Comparison of ENCODE assay signal across 18 cellular contexts in genomic region chr9:97565262-97565661, GRCh38.
A peak's percentile ranks its signal among the peaks of the same experiment; 100 is the strongest.
DNase-seq lines count a peak whose midpoint lies in the region; ATAC-seq, FAIRE-seq and TF ChIP-seq lines count a peak whose summit lies in the region.
"Had no signal": no experiment of that assay in that cellular context is flagged by ENCODE, and none has a peak within 500 bp of the region (broad histone marks: within the 10 kb centered on the region; RNA-seq: fewer than 3 reads in every experiment).

No MANE protein-coding gene starts in this region.

- H3K9me3 ChIP-seq in right atrium auricular region (no peaks in the 10 kb centered on the region), gastrocnemius medialis (no peaks in the 10 kb centered on the region), vagina (no peaks in the 10 kb centered on the region), aorta (ENCODE audit: control insufficient read depth, low read length) (no peaks in the 10 kb centered on the region)
- H3K9me3 ChIP-seq: A549 had no signal

- H3K27ac ChIP-seq in right atrium auricular region (peak overlapping the region; percentile 76 to 83), gastrocnemius medialis (peak overlapping the region; percentile 65 to 95 (median 88)), vagina (peak overlapping the region; percentile 88), aorta (ENCODE audit: low read depth in 1 of 2, low read length in 2 of 2) (no peak overlapping the region)

- H3K36me3 ChIP-seq in right atrium auricular region = peaks cover 53% of the 10 kb centered on the region
- peaks cover 0 to 37% of the 10 kb centered on the region in 2 donors for H3K36me3 ChIP-seq in gastrocnemius medialis
- H3K36me3 ChIP-seq in vagina = peaks cover 0 to 13% of the 10 kb centered on the region in 2 donors
- H3K36me3 ChIP-seq in aorta (ENCODE audit: control insufficient read depth in 1 of 2, insufficient read depth in 2 of 2, low read length in 1 of 2) = peaks cover 1 to 5% of the 10 kb centered on the region in 2 donors

- in situ Hi-C loops in gastrocnemius medialis (cut with MboI; ENCODE audit: low sequenced_read_pairs in 4 of 4) = no loop called here

- peaks cover 0 to 46% of the 10 kb centered on the region in 2 donors for H3K4me1 ChIP-seq in right atrium auricular region
- peaks cover 29 to 45% of the 10 kb centered on the region in 2 donors for H3K4me1 ChIP-seq in gastrocnemius medialis
- peaks cover 38% of the 10 kb centered on the region for H3K4me1 ChIP-seq in vagina
- H3K4me1 ChIP-seq in aorta (ENCODE audit: control insufficient read depth in 1 of 2, insufficient read depth in 2 of 2, low read length in 2 of 2) = peaks cover 0 to 2% of the 10 kb centered on the region in 2 donors

- TF ChIP-seq POLR2A in gastrocnemius medialis (IDR thresholded peaks at IDR 0.05) (no peak), vagina (IDR thresholded peaks at IDR 0.05) (no peak)

- no peak for TF ChIP-seq CTCF in right atrium auricular region (IDR thresholded peaks at IDR 0.05)
- TF ChIP-seq CTCF in gastrocnemius medialis (IDR thresholded peaks at IDR 0.05 in 4 of 5, conservative IDR thresholded peaks at IDR 0.05 in 1 of 5) = no peak
- TF ChIP-seq CTCF in vagina (IDR thresholded peaks at IDR 0.05) = no peak
- TF ChIP-seq CTCF in D721Med (IDR thresholded peaks at IDR 0.05; ENCODE audit: insufficient read depth, missing control alignments) = no peak

- 86 to 96% methylated on average over 5 of the region's 5 CpGs for WGBS in aorta, 2 donors

- H3K27me3 ChIP-seq in right atrium auricular region = no peaks in the 10 kb centered on the region
- no peaks in the 10 kb centered on the region for H3K27me3 ChIP-seq in gastrocnemius medialis
- H3K27me3 ChIP-seq in vagina = no peaks in the 10 kb centered on the region
- no peaks in the 10 kb centered on the region for H3K27me3 ChIP-seq in aorta (ENCODE audit: control insufficient read depth in 1 of 2, insufficient read depth in 2 of 2, low read length in 1 of 2)

- H3K4me3 ChIP-seq in right atrium auricular region (no peak overlapping the region), gastrocnemius medialis (no peak overlapping the region), vagina (no peak overlapping the region), aorta (ENCODE audit: low read length in 2 of 2) (no peak overlapping the region)
- H3K4me3 ChIP-seq: A549, K562 had no signal

- ATAC-seq in left cardiac atrium (no peak), left lobe of liver (no peak), gastrocnemius medialis (no peak), aorta (ENCODE audit: low FRiP score) (no peak)
- ATAC-seq: K562 had no signal

- peak; percentile 32 for DNase-seq in right atrium auricular region (ENCODE audit: low spot score)
- DNase-seq in left cardiac atrium = no peak
- DNase-seq in left lobe of liver (ENCODE audit: low spot score) = peak; percentile 33
- peak in 1 of 2 donors; percentile 10 for DNase-seq in gastrocnemius medialis
- DNase-seq in vagina (ENCODE audit: extremely low spot score in 2 of 2) = peak in 1 of 2 donors; percentile 54
- no peak for DNase-seq in DMS79 (lab: John Stamatoyannopoulos, UW)
- DNase-seq in aorta = no peak
- no peak for DNase-seq in D721Med (ENCODE audit: insufficient read length, low spot score)
- DNase-seq: Calu3; CD4-positive, alpha-beta T cell; GOT3; NCI-H2081; NCI-H446; NCI-H526 treated with DMSO at 0.1 percent for 48 hours; SHP77 had no signal

- FAIRE-seq in D721Med (lab: Jason Lieb, UNC) = no peak
- FAIRE-seq: A549, GM12891, K562 had no signal

- intact Hi-C loops in left cardiac atrium (cut with DNase I) = no loop called here
- intact Hi-C loops in gastrocnemius medialis (cut with DNase I; ENCODE audit: low total_unique reads) = no loop called here
- intact Hi-C loops in vagina (cut with DNase I) = no loop called here
- intact Hi-C loops in aorta (cut with DNase I) = no loop called here

Comparison
In these comparisons a context has a peak if more than half of its experiments do, and no peak if none do; other contexts are left out.
1. DNase-seq: peak in right atrium auricular region (single experiment) and left lobe of liver (single experiment); none in left cardiac atrium (single experiment), DMS79 (single experiment), aorta (0 of 2) and D721Med (single experiment).
2. H3K27ac ChIP-seq: peak in right atrium auricular region (2 of 2), gastrocnemius medialis (4 of 4) and vagina (single experiment); none in aorta (0 of 2).